ENCODE assay signal across 9 cellular contexts in the genomic region with DNA sequence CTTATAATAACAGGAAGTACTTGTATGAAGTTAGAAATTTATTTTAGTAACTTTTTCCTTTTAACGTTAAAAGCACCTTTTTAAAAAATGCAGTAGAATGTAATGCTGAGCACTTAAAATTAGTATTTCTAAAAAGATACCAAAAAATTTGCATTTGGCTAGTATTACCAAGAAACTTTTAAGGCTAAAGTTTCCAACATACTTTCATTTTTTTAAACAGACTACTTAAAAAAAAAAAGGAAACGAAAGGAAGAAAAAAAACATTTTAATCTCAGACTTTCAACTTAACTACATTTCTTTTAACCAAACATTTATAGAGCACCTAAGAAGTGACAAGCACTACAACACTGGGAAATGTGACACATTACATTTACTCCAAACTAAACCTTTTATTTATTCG. TPM values are rescaled to one million over a fixed set of nuclear protein-coding genes. Genes with fewer than 3 reads are reported as not detected.
A peak's percentile ranks its signal among the peaks of the same experiment; 100 is the strongest.
DNase-seq lines count a peak whose midpoint lies in the region; ATAC-seq, FAIRE-seq and TF ChIP-seq lines count a peak whose summit lies in the region.
"Had no signal": no experiment of that assay in that cellular context is flagged by ENCODE, and none has a peak within 500 bp of the region (broad histone marks: within the 10 kb centered on the region; RNA-seq: fewer than 3 reads in every experiment).

No MANE protein-coding gene starts in this region.

- H3K27ac ChIP-seq in VCaP, result peak overlapping the region; percentile 97; the same call in 1 of the 2 replicates

- H3K9me3 Mint-ChIP-seq in activated T-cell treated with anti-CD3 and anti-CD28 coated beads, Interleukin-2, amount 50 U/mL, for 24 hours, result no peaks in the 10 kb centered on the region
- no peaks in the 10 kb centered on the region for H3K9me3 Mint-ChIP-seq in stimulated activated memory B cell treated with anti-CD40 and anti-IgM and Interleukin-4, amounts not matched to agents 10 μg/mL and 1 μg/mL and 100 μg/mL, for 72 hours

- H3K27ac Mint-ChIP-seq in activated T-cell treated with anti-CD3 and anti-CD28 coated beads, Interleukin-2, amount 50 U/mL, for 24 hours, result peak overlapping the region; percentile 96
- H3K27ac Mint-ChIP-seq in stimulated activated memory B cell treated with anti-CD40 and anti-IgM and Interleukin-4, amounts not matched to agents 10 μg/mL and 1 μg/mL and 100 μg/mL, for 72 hours, result no peak overlapping the region

- TF ChIP-seq CTCF in VCaP (conservative IDR thresholded peaks at IDR 0.05), result no peak

- peaks cover 58% of the 10 kb centered on the region for H3K36me3 Mint-ChIP-seq in activated T-cell treated with anti-CD3 and anti-CD28 coated beads, Interleukin-2, amount 50 U/mL, for 24 hours (ENCODE audit: low read depth)
- peaks cover 28% of the 10 kb centered on the region for H3K36me3 Mint-ChIP-seq in stimulated activated memory B cell treated with anti-CD40 and anti-IgM and Interleukin-4, amounts not matched to agents 10 μg/mL and 1 μg/mL and 100 μg/mL, for 72 hours

- peak; percentile 15 for FAIRE-seq in frontal cortex (lab: Jason Lieb, UNC)

- no peak for DNase-seq in activated T-cell treated with anti-CD3 and anti-CD28 coated beads, Interleukin-2, amount 50 U/mL, for 24 hours
- DNase-seq in activated T-cell treated with anti-CD3 and anti-CD28 coated beads for 4 hours (no peak), frontal cortex (ENCODE audit: low spot score in 2 of 2) (no peak), pons (ENCODE audit: low spot score) (no peak)
- DNase-seq: NCI-H146 had no signal

- ATAC-seq in stimulated activated memory B cell treated with anti-CD40 and anti-IgM and Interleukin-4, amounts not matched to agents 10 μg/mL and 1 μg/mL and 100 μg/mL, for 72 hours, result no peak
- ATAC-seq in GM19452 (IDR thresholded peaks at IDR 0.05; ENCODE audit: unreplicated experiment) (no peak), HG02973 (IDR thresholded peaks at IDR 0.05; ENCODE audit: unreplicated experiment) (no peak)

- H3K27me3 Mint-ChIP-seq in activated T-cell treated with anti-CD3 and anti-CD28 coated beads, Interleukin-2, amount 50 U/mL, for 24 hours, result no peaks in the 10 kb centered on the region
- H3K27me3 Mint-ChIP-seq in stimulated activated memory B cell treated with anti-CD40 and anti-IgM and Interleukin-4, amounts not matched to agents 10 μg/mL and 1 μg/mL and 100 μg/mL, for 72 hours, result no peaks in the 10 kb centered on the region

- peaks cover 52% of the 10 kb centered on the region for H3K4me1 Mint-ChIP-seq in activated T-cell treated with anti-CD3 and anti-CD28 coated beads, Interleukin-2, amount 50 U/mL, for 24 hours (ENCODE audit: low read depth)
- H3K4me1 Mint-ChIP-seq in stimulated activated memory B cell treated with anti-CD40 and anti-IgM and Interleukin-4, amounts not matched to agents 10 μg/mL and 1 μg/mL and 100 μg/mL, for 72 hours, result peaks cover 46% of the 10 kb centered on the region

- peak overlapping the region; percentile 92 for H3K4me3 Mint-ChIP-seq in activated T-cell treated with anti-CD3 and anti-CD28 coated beads, Interleukin-2, amount 50 U/mL, for 24 hours
- H3K4me3 Mint-ChIP-seq in stimulated activated memory B cell treated with anti-CD40 and anti-IgM and Interleukin-4, amounts not matched to agents 10 μg/mL and 1 μg/mL and 100 μg/mL, for 72 hours, result peak overlapping the region; percentile 40

RNA-seq across cellular contexts. Expression of a gene that starts 2.8 kb away (rescaled TPM):
- 92.9 TPM for total RNA-seq in frontal cortex

RNA-seq across cellular contexts. Expression of a gene that starts 3.2 kb away (rescaled TPM):
- 30.6 TPM for total RNA-seq in frontal cortex

RNA-seq across cellular contexts. Expression of a gene that starts 42.1 kb away (rescaled TPM):
- 44.0 TPM for total RNA-seq in frontal cortex
